Comparison of ENCODE assay signal across 12 cellular contexts in genomic region chr2:144477281-144477942, GRCh38. TPM values are rescaled to one million over a fixed set of nuclear protein-coding genes. Genes with fewer than 3 reads are reported as not detected.
DNase-seq lines count a peak whose midpoint lies in the region; ATAC-seq, FAIRE-seq and TF ChIP-seq lines count a peak whose summit lies in the region.
"Had no signal": no experiment of that assay in that cellular context is flagged by ENCODE, and none has a peak within 500 bp of the region (broad histone marks: within the 10 kb centered on the region; RNA-seq: fewer than 3 reads in every experiment).

No MANE protein-coding gene starts in this region.

- no peak for FAIRE-seq in GM12891 (lab: Jason Lieb, UNC)
- FAIRE-seq: GM18507 had no signal

- no peaks in the 10 kb centered on the region for H3K27me3 Mint-ChIP-seq in central memory CD8-positive, alpha-beta T cell
- H3K27me3 Mint-ChIP-seq in naive B cell: no peaks in the 10 kb centered on the region
- no peaks in the 10 kb centered on the region for H3K27me3 Mint-ChIP-seq in stimulated activated naive CD8-positive, alpha-beta T cell treated with anti-CD3 and anti-CD28 coated beads, Interleukin-15, amount 100 ng/mL, for 72 hours

- no peak overlapping the region for H3K4me3 ChIP-seq in AG10803 (ENCODE audit: low read length)
- H3K4me3 ChIP-seq: breast epithelium had no signal

- DNase-seq in AG10803 (ENCODE audit: low read depth) (peak; percentile 64), NCI-H1694 treated with DMSO at 0.1 percent for 48 hours (lab: John Stamatoyannopoulos, UW) (peak; percentile 70), naive B cell (no peak), GM12891 (ENCODE audit: insufficient read length, low spot score) (no peak)
- DNase-seq in central memory CD8-positive, alpha-beta T cell (ENCODE audit: low spot score in 2 of 2): no peak
- DNase-seq in stimulated activated CD4-positive, alpha-beta T cell treated with anti-CD3 and anti-CD28 coated beads, Interleukin-4, amount 100 ng/mL, for 24 hours: no peak
- no peak for DNase-seq in stimulated activated naive CD8-positive, alpha-beta T cell treated with anti-CD3 and anti-CD28 coated beads, Interleukin-15, amount 100 ng/mL, for 72 hours
- DNase-seq: activated CD4-positive, alpha-beta T cell treated with anti-CD3 and anti-CD28 coated beads, Interleukin-2, amount 10 ng/mL, durations not matched to agents 24 days and 14 days; OCI-M1 had no signal

- peak overlapping the region; percentile 54 for H3K27ac Mint-ChIP-seq in central memory CD8-positive, alpha-beta T cell (ENCODE audit: low read depth)
- peak overlapping the region in 4 of 6 donors; percentile 28 to 74 (median 56) for H3K27ac Mint-ChIP-seq in naive B cell
- H3K27ac Mint-ChIP-seq in stimulated activated naive CD8-positive, alpha-beta T cell treated with anti-CD3 and anti-CD28 coated beads, Interleukin-15, amount 100 ng/mL, for 72 hours: no peak overlapping the region
- H3K27ac Mint-ChIP-seq: activated CD4-positive, alpha-beta T cell treated with anti-CD3 and anti-CD28 coated beads, Interleukin-2, amount 10 ng/mL, durations not matched to agents 24 days and 14 days had no signal

- TF ChIP-seq POLR2A in GM12891 (IDR thresholded peaks at IDR 0.05; ENCODE audit: low read depth, low read length): no peak

- peak overlapping the region; percentile 50 for H3K4me3 Mint-ChIP-seq in central memory CD8-positive, alpha-beta T cell
- peak overlapping the region in 1 of 8 donors; percentile 7 for H3K4me3 Mint-ChIP-seq in naive B cell
- H3K4me3 Mint-ChIP-seq in stimulated activated naive CD8-positive, alpha-beta T cell treated with anti-CD3 and anti-CD28 coated beads, Interleukin-15, amount 100 ng/mL, for 72 hours: no peak overlapping the region
- H3K4me3 Mint-ChIP-seq: activated CD4-positive, alpha-beta T cell treated with anti-CD3 and anti-CD28 coated beads, Interleukin-2, amount 10 ng/mL, durations not matched to agents 24 days and 14 days had no signal

- H3K9me3 Mint-ChIP-seq in central memory CD8-positive, alpha-beta T cell: no peaks in the 10 kb centered on the region
- no peaks in the 10 kb centered on the region for H3K9me3 Mint-ChIP-seq in naive B cell
- no peaks in the 10 kb centered on the region for H3K9me3 Mint-ChIP-seq in stimulated activated naive CD8-positive, alpha-beta T cell treated with anti-CD3 and anti-CD28 coated beads, Interleukin-15, amount 100 ng/mL, for 72 hours
- H3K9me3 Mint-ChIP-seq: activated CD4-positive, alpha-beta T cell treated with anti-CD3 and anti-CD28 coated beads, Interleukin-2, amount 10 ng/mL, durations not matched to agents 24 days and 14 days had no signal

- ATAC-seq in central memory CD8-positive, alpha-beta T cell (replicated peaks; ENCODE audit: extremely low read depth, poor library complexity, severe bottlenecking): peak; percentile 19
- ATAC-seq in naive B cell (ENCODE audit: low read depth in 2 of 2) (no peak), HG02870 (IDR thresholded peaks at IDR 0.05; ENCODE audit: unreplicated experiment) (no peak)
- ATAC-seq in stimulated activated naive CD8-positive, alpha-beta T cell treated with anti-CD3 and anti-CD28 coated beads, Interleukin-15, amount 100 ng/mL, for 72 hours: no peak

- H3K4me1 Mint-ChIP-seq in central memory CD8-positive, alpha-beta T cell: peaks cover 50% of the 10 kb centered on the region
- H3K4me1 Mint-ChIP-seq in naive B cell: peaks cover 45 to 51% (median 46%) of the 10 kb centered on the region in 3 donors
- H3K4me1 Mint-ChIP-seq in stimulated activated naive CD8-positive, alpha-beta T cell treated with anti-CD3 and anti-CD28 coated beads, Interleukin-15, amount 100 ng/mL, for 72 hours: no peaks in the 10 kb centered on the region

- peaks cover 26% of the 10 kb centered on the region for H3K36me3 Mint-ChIP-seq in central memory CD8-positive, alpha-beta T cell (ENCODE audit: insufficient read depth)
- H3K36me3 Mint-ChIP-seq in naive B cell: peaks cover 3 to 7% of the 10 kb centered on the region in 2 donors

- TF ChIP-seq CTCF in AG10803 (conservative IDR thresholded peaks at IDR 0.05; ENCODE audit: low read length): no peak

TF ChIP-seq in GM12891, 5 proteins besides CTCF, POLR2A, EP300 and RAD21:
- no peak for TF ChIP-seq TAF1 (IDR thresholded peaks at IDR 0.05; ENCODE audit: low read depth, low read length)
- TF ChIP-seq POLR2AphosphoS5 (IDR thresholded peaks at IDR 0.05; ENCODE audit: low read depth, low read length): no peak
- no peak for TF ChIP-seq SPI1 (IDR thresholded peaks at IDR 0.05; ENCODE audit: low read depth, low read length)
- TF ChIP-seq PAX5 (IDR thresholded peaks at IDR 0.05; ENCODE audit: insufficient read depth, low read length, severe bottlenecking): no peak
- TF ChIP-seq POU2F2 (IDR thresholded peaks at IDR 0.05; ENCODE audit: low read depth, low read length): no peak

RNA-seq across cellular contexts. Expression of gene ZEB2, which starts 42.5 kb away (rescaled TPM):
- 10 to 100 TPM; 62.2 to 96.5 (median 73.1) TPM for polyA plus RNA-seq in naive B cell (ENCODE audit: low read depth in 6 of 6)
- polyA plus RNA-seq in GM12891 (2012; ENCODE audit: low read depth, missing spikeins): 1.3 TPM

Comparison
In these comparisons a context has a peak if more than half of its experiments do, and no peak if none do; other contexts are left out.
1. DNase-seq: peak in AG10803 (single experiment) and NCI-H1694 treated with DMSO at 0.1 percent for 48 hours (single experiment); none in central memory CD8-positive, alpha-beta T cell (0 of 2), naive B cell (single experiment), stimulated activated CD4-positive, alpha-beta T cell treated with anti-CD3 and anti-CD28 coated beads, Interleukin-4, amount 100 ng/mL, for 24 hours (single experiment), GM12891 (single experiment) and stimulated activated naive CD8-positive, alpha-beta T cell treated with anti-CD3 and anti-CD28 coated beads, Interleukin-15, amount 100 ng/mL, for 72 hours (0 of 2).
2. H3K27ac Mint-ChIP-seq: peak in central memory CD8-positive, alpha-beta T cell (single experiment) and naive B cell (4 of 6); none in stimulated activated naive CD8-positive, alpha-beta T cell treated with anti-CD3 and anti-CD28 coated beads, Interleukin-15, amount 100 ng/mL, for 72 hours (0 of 2).